20 cellular contexts compared by ENCODE assay signal in the genomic region with DNA sequence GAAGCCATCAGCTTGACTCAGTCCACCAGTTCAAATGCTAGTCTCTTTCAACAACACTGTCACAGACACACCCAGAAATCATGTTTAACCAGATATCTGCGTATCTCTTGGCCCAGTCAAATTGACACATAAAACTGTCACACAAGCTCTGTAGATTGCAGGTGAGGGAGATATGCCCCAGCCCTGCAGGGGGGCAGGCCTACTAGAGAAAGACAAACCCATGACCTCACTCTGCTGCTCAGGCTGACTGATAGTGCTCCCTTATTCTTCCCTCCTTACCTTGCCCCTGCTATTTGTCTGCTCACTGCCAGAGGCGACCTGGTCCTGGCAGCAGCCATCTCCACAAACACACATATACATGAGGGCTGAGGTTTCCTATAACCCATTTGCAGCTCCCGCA.
DNase-seq lines count a peak whose midpoint lies in the region; ATAC-seq, FAIRE-seq and TF ChIP-seq lines count a peak whose summit lies in the region.
"Had no signal": no experiment of that assay in that cellular context is flagged by ENCODE, and none has a peak within 500 bp of the region (broad histone marks: within the 10 kb centered on the region; RNA-seq: fewer than 3 reads in every experiment).

No MANE protein-coding gene starts in this region.

- no peak for FAIRE-seq in small intestine (lab: Jason Lieb, UNC)
- FAIRE-seq: A204.1, H54 had no signal

- H3K27me3 Mint-ChIP-seq in endodermal cell (ENCODE audit: insufficient read depth) = no peaks in the 10 kb centered on the region
- H3K27me3 Mint-ChIP-seq in naive thymus-derived CD8-positive, alpha-beta T cell = peaks cover 2 to 29% (median 16%) of the 10 kb centered on the region in 5 donors
- H3K27me3 Mint-ChIP-seq in MCF 10A (ENCODE audit: insufficient read depth, unreplicated experiment) = peaks cover 14% of the 10 kb centered on the region

- H3K4me3 ChIP-seq in endodermal cell (ENCODE audit: low read length) = no peak overlapping the region
- H3K4me3 ChIP-seq in small intestine (ENCODE audit: low read depth in 1 of 2, low read length in 2 of 2) = no peak overlapping the region

- no TSS peak for BruUV-seq in MCF 10A (replicated peaks; lab: Mats Ljungman, UMichigan)

- 83 to 90% methylated on average over 2 to 3 of the region's 3 CpGs for WGBS in endodermal cell (ENCODE audit: insufficient coverage in 1 of 2, insufficient read length in 1 of 2), 2 experiments
- 20 to 60% (median 46%) methylated on average over 3 of the region's 3 CpGs for WGBS in small intestine, 3 donors

- peak; percentile 61 for DNase-seq in NCI-H345 (lab: John Stamatoyannopoulos, UW)
- no peak for DNase-seq in NCI-H345 treated with DMSO at 0.1 percent for 48 hours (lab: John Stamatoyannopoulos, UW; ENCODE audit: unreplicated experiment)
- DNase-seq in NCI-H146 treated with DMSO at 0.1 percent for 48 hours (lab: John Stamatoyannopoulos, UW; ENCODE audit: unreplicated experiment) = peak; percentile 12
- DNase-seq in endodermal cell = peak; percentile 54
- DNase-seq in small intestine = peak; percentile 38
- DNase-seq in naive thymus-derived CD8-positive, alpha-beta T cell = no peak
- DNase-seq in KG1 (lab: John Stamatoyannopoulos, UW) = no peak
- no peak for DNase-seq in MCF 10A (ENCODE audit: unreplicated experiment)
- DNase-seq: CD4-positive, alpha-beta T cell; DMS79; NCI-H1048; NCI-H1694; NCI-H2081 treated with DMSO at 0.1 percent for 48 hours; NCI-H446; RPMI8226; SHP77 treated with DMSO at 0.1 percent for 48 hours; SK-N-SH; T-cell had no signal

- H3K4me1 ChIP-seq in endodermal cell (ENCODE audit: control insufficient read depth, insufficient read depth, low read length) (peaks cover 6% of the 10 kb centered on the region), small intestine (ENCODE audit: control insufficient read depth in 2 of 2, insufficient read depth in 1 of 2, low read depth in 1 of 2, low read length in 1 of 2) (no peaks in the 10 kb centered on the region)

- no peaks in the 10 kb centered on the region for H3K9me3 ChIP-seq in endodermal cell (ENCODE audit: control insufficient read depth, low read length)
- no peaks in the 10 kb centered on the region for H3K9me3 ChIP-seq in small intestine (ENCODE audit: control insufficient read depth, low read depth)
- H3K9me3 ChIP-seq: SK-N-SH had no signal

- no peak overlapping the region for H3K9ac ChIP-seq in endodermal cell (ENCODE audit: extremely low read depth, low read length, poor library complexity, severe bottlenecking)
- H3K9ac ChIP-seq: SK-N-SH had no signal

- CTCF ChIA-PET in MCF 10A (lab: Yijun Ruan, JAX) = interaction anchor here (0.5 to 0.6 kb wide), 2 partner anchors 223 to 254 kb away, joined by 6 read pairs; no protein-coding TSS in a partner anchor

- H3K36me3 ChIP-seq in endodermal cell (ENCODE audit: control insufficient read depth, insufficient read depth, low read length) = no peaks in the 10 kb centered on the region
- H3K36me3 ChIP-seq in small intestine (ENCODE audit: control insufficient read depth in 2 of 2, insufficient read depth in 2 of 2, low read length in 2 of 2) = no peaks in the 10 kb centered on the region

- TF ChIP-seq CTCF in endodermal cell (conservative IDR thresholded peaks at IDR 0.05) = no peak
- TF ChIP-seq CTCF in MCF 10A (IDR thresholded peaks at IDR 0.05; ENCODE audit: unreplicated experiment) = no peak

- H3K4me3 Mint-ChIP-seq in endodermal cell = no peak overlapping the region
- no peak overlapping the region for H3K4me3 Mint-ChIP-seq in naive thymus-derived CD8-positive, alpha-beta T cell
- no peak overlapping the region for H3K4me3 Mint-ChIP-seq in MCF 10A (ENCODE audit: unreplicated experiment)
- H3K4me3 Mint-ChIP-seq: CD4-positive, alpha-beta T cell; T-cell had no signal

- no peak overlapping the region for H3K27ac ChIP-seq in endodermal cell (ENCODE audit: low read depth, low read length)
- H3K27ac ChIP-seq in small intestine (ENCODE audit: low read depth in 1 of 2, low read length in 1 of 2) = no peak overlapping the region

- POLR2A ChIA-PET in naive thymus-derived CD8-positive, alpha-beta T cell (lab: Charles Lee) = no interaction called here
- POLR2A ChIA-PET in MCF 10A (lab: Yijun Ruan, JAX) = no interaction called here

- H3K36me3 Mint-ChIP-seq in endodermal cell (ENCODE audit: low read depth) (no peaks in the 10 kb centered on the region), MCF 10A (ENCODE audit: insufficient read depth, unreplicated experiment) (no peaks in the 10 kb centered on the region)
- H3K36me3 Mint-ChIP-seq in naive thymus-derived CD8-positive, alpha-beta T cell = no peaks in the 10 kb centered on the region
- H3K36me3 Mint-ChIP-seq: T-cell had no signal

- H3K27ac Mint-ChIP-seq in endodermal cell = peak overlapping the region; percentile 69
- no peak overlapping the region for H3K27ac Mint-ChIP-seq in naive thymus-derived CD8-positive, alpha-beta T cell
- no peak overlapping the region for H3K27ac Mint-ChIP-seq in MCF 10A (ENCODE audit: low read depth, unreplicated experiment)
- H3K27ac Mint-ChIP-seq: CD4-positive, alpha-beta T cell; T-cell had no signal

- H3K27me3 ChIP-seq in endodermal cell (ENCODE audit: control insufficient read depth, insufficient read depth, low read length, poor library complexity, severe bottlenecking) = no peaks in the 10 kb centered on the region
- no peaks in the 10 kb centered on the region for H3K27me3 ChIP-seq in small intestine (ENCODE audit: control insufficient read depth in 2 of 2, insufficient read depth in 2 of 2, low read length in 2 of 2)

- intact Hi-C loops in MCF 10A (cut with micrococcal nuclease) = no loop called here

- H3K4me1 Mint-ChIP-seq in endodermal cell = peaks cover 16% of the 10 kb centered on the region
- no peaks in the 10 kb centered on the region for H3K4me1 Mint-ChIP-seq in naive thymus-derived CD8-positive, alpha-beta T cell
- H3K4me1 Mint-ChIP-seq in MCF 10A (ENCODE audit: insufficient read depth, unreplicated experiment) = no peaks in the 10 kb centered on the region
- H3K4me1 Mint-ChIP-seq: T-cell had no signal

- no peaks in the 10 kb centered on the region for H3K9me3 Mint-ChIP-seq in endodermal cell
- H3K9me3 Mint-ChIP-seq in naive thymus-derived CD8-positive, alpha-beta T cell = peaks cover 0 to 2% (median 0%) of the 10 kb centered on the region in 9 donors
- H3K9me3 Mint-ChIP-seq in MCF 10A (ENCODE audit: unreplicated experiment) = no peaks in the 10 kb centered on the region
- H3K9me3 Mint-ChIP-seq: CD4-positive, alpha-beta T cell; T-cell had no signal

- ATAC-seq in naive thymus-derived CD8-positive, alpha-beta T cell = no peak
- ATAC-seq: T-cell had no signal

Comparison
In these comparisons a context has a peak if more than half of its experiments do, and no peak if none do; other contexts are left out.
1. DNase-seq: peak in NCI-H345 (single experiment), NCI-H146 treated with DMSO at 0.1 percent for 48 hours (single experiment), endodermal cell (single experiment) and small intestine (single experiment); none in NCI-H345 treated with DMSO at 0.1 percent for 48 hours (single experiment), naive thymus-derived CD8-positive, alpha-beta T cell (0 of 10), KG1 (single experiment) and MCF 10A (single experiment).